In genomic region chrX:114077773-114078172, GRCh38 we compare ENCODE assay signal across 10 cellular contexts.
"Had no signal": no experiment of that assay in that cellular context is flagged by ENCODE, and none has a peak within 500 bp of the region (broad histone marks: within the 10 kb centered on the region; RNA-seq: fewer than 3 reads in every experiment).

No MANE protein-coding gene starts in this region.

- DNase-seq: GM23248, GOT3, H7, HFFc6, KBM-7 had no signal

- ATAC-seq: HCT116, HepG2 had no signal

- H3K9me3 ChIP-seq: HAP-1 had no signal

- H3K27me3 Mint-ChIP-seq: IgD-negative memory B cell had no signal

- H3K36me3 ChIP-seq: HAP-1 had no signal

- H3K27ac Mint-ChIP-seq: HFFc6 had no signal

- H3K36me3 Mint-ChIP-seq: IgD-negative memory B cell had no signal

- FAIRE-seq: HepG2 had no signal

- H3K4me3 ChIP-seq: GM23248, HAP-1 had no signal

- H2AFZ ChIP-seq: GM23248 had no signal

- H3K4me3 Mint-ChIP-seq: HFFc6, IgD-negative memory B cell had no signal

- H3K9ac ChIP-seq: GM23248 had no signal

- H3K27ac ChIP-seq: GM23248, HL-60 had no signal
